In genomic region chr7:128309921-128310320, GRCh38 we compare ENCODE assay signal across 22 cellular contexts. TPM values are rescaled to one million over a fixed set of nuclear protein-coding genes. Genes with fewer than 3 reads are reported as not detected.
DNase-seq lines count a peak whose midpoint lies in the region; ATAC-seq, FAIRE-seq and TF ChIP-seq lines count a peak whose summit lies in the region.
"Had no signal": no experiment of that assay in that cellular context is flagged by ENCODE, and none has a peak within 500 bp of the region (broad histone marks: within the 10 kb centered on the region; RNA-seq: fewer than 3 reads in every experiment).

No MANE protein-coding gene starts in this region.

- TF ChIP-seq CTCF in HepG2 (CRISPR knock-in tag; IDR thresholded peaks at IDR 0.05) (no peak), right lobe of liver (IDR thresholded peaks at IDR 0.05) (no peak)

- no peak overlapping the region for H4K91ac ChIP-seq in neuronal stem cell (ENCODE audit: low read depth, low read length, poor library complexity)

- no peaks in the 10 kb centered on the region for H3K4me1 Mint-ChIP-seq in activated T-helper 17 cell treated with anti-CD3 and anti-CD28 coated beads, Interleukin-2, amount 50 U/mL, for 72 hours
- H3K4me1 Mint-ChIP-seq: B cell had no signal

- TF ChIP-seq RAD21 in HepG2 (CRISPR knock-in tag; IDR thresholded peaks at IDR 0.05), result no peak

- no peak overlapping the region for H3K18ac ChIP-seq in neuronal stem cell (ENCODE audit: low read length)

- no peak overlapping the region for H2BK15ac ChIP-seq in neuronal stem cell (ENCODE audit: low read length)

- peak overlapping the region; percentile 2 for H3K27ac Mint-ChIP-seq in activated T-helper 17 cell treated with anti-CD3 and anti-CD28 coated beads, Interleukin-2, amount 50 U/mL, for 72 hours
- H3K27ac Mint-ChIP-seq: B cell; CD8-positive, alpha-beta T cell; HFFc6 had no signal

- in situ Hi-C loops in HepG2 (cut with HindIII; ENCODE audit: extremely low pct_ligation_motif_present, low pct_unique_long_range_greater_than_20kb), result no loop called here

- TF ChIP-seq POLR2A in HepG2 (IDR thresholded peaks at IDR 0.05; ENCODE audit: insufficient read depth in 1 of 2, low read depth in 2 of 2, low read length in 2 of 2) (no peak), right lobe of liver (IDR thresholded peaks at IDR 0.05) (no peak)

- H3K4me3 ChIP-seq in HepG2 (replicated peaks in 1 of 3; ENCODE audit: insufficient read depth in 1 of 3, low read depth in 2 of 3, low read length in 3 of 3) (no peak overlapping the region), right lobe of liver (no peak overlapping the region), neuronal stem cell (ENCODE audit: low read length in 2 of 2) (no peak overlapping the region)

- CTCF ChIA-PET in HepG2 (lab: Yijun Ruan, JAX; ENCODE audit: low intra/inter-chr PET ratio, low total read pairs), result no interaction called here

- DNase-seq in HepG2 (ENCODE audit: low spot score), result no peak
- DNase-seq in right lobe of liver, result no peak
- peak; percentile 27 for DNase-seq in neuronal stem cell (ENCODE audit: low spot score)
- no peak for DNase-seq in germinal center (ENCODE audit: low spot score)
- no peak for DNase-seq in hypothalamus (lab: John Stamatoyannopoulos, UW)
- no peak for DNase-seq in GM03348 (ENCODE audit: low spot score)
- DNase-seq: CD8-positive, alpha-beta T cell; COR-L47; DMS153; DMS79 treated with DMSO at 0.1 percent for 48 hours; EL; HCEC 1CT; HFFc6 had no signal

- H3K27ac ChIP-seq in HepG2 (ENCODE audit: extremely low read length, insufficient read depth, low read length) (peak overlapping the region; percentile 60), right lobe of liver (no peak overlapping the region), neuronal stem cell (replicated peaks; ENCODE audit: low read length) (peak overlapping the region; percentile 50)
- H3K27ac ChIP-seq: C4-2B had no signal

- ATAC-seq in HepG2, result peak; percentile 49; the same call in 2 of the 3 replicates
- no peak for ATAC-seq in right lobe of liver
- ATAC-seq in activated T-helper 17 cell treated with anti-CD3 and anti-CD28 coated beads, Interleukin-2, amount 50 U/mL, for 72 hours (replicated peaks), result no peak
- ATAC-seq: CD8-positive, alpha-beta T cell had no signal

- no peak overlapping the region for H2BK12ac ChIP-seq in neuronal stem cell (ENCODE audit: low read length)

- H3K79me1 ChIP-seq in neuronal stem cell (ENCODE audit: low read depth, low read length), result no peaks in the 10 kb centered on the region

- H3K9me3 Mint-ChIP-seq in activated T-helper 17 cell treated with anti-CD3 and anti-CD28 coated beads, Interleukin-2, amount 50 U/mL, for 72 hours, result no peaks in the 10 kb centered on the region
- H3K9me3 Mint-ChIP-seq: CD8-positive, alpha-beta T cell; HFFc6 had no signal

- H3K4ac ChIP-seq in neuronal stem cell (ENCODE audit: low read length), result no peak overlapping the region

- H2BK120ac ChIP-seq in neuronal stem cell (ENCODE audit: low read depth, low read length), result no peak overlapping the region

- H4K20me1 ChIP-seq in HepG2 (ENCODE audit: insufficient read depth, low read length), result no peaks in the 10 kb centered on the region

- no peak for TF ChIP-seq EP300 in HepG2 (IDR thresholded peaks at IDR 0.05; ENCODE audit: low read depth in 2 of 2, low read length in 2 of 2)
- TF ChIP-seq EP300 in HepG2 (CRISPR knock-in tag; IDR thresholded peaks at IDR 0.05; ENCODE audit: borderline replicate concordance), result no peak

- intact Hi-C loops in HepG2 (cut with micrococcal nuclease; ENCODE audit: unreplicated experiment) (no loop called here), right lobe of liver (cut with DNase I) (no loop called here)

- no TSS peak for BruUV-seq in HepG2 (replicated peaks; lab: Mats Ljungman, UMichigan)

- no peak overlapping the region for H3K23ac ChIP-seq in neuronal stem cell (ENCODE audit: low read depth, low read length, poor library complexity)

- 98% methylated on average over 5 of the region's 5 CpGs for WGBS in HepG2 (ENCODE audit: low lambda C conversion rate)
- 82% methylated on average over 4 of the region's 5 CpGs for WGBS in right lobe of liver (ENCODE audit: insufficient coverage, low coverage, low lambda C conversion rate, missing lambda C conversion rate)
- WGBS in neuronal stem cell (ENCODE audit: extremely low coverage in 2 of 2, insufficient read length in 2 of 2, insufficient replicate concordance in 1 of 2), 2 donors, result no CpG with 5 or more reads among the region's 5 CpGs

- H2AFZ ChIP-seq in HepG2 (ENCODE audit: low read length), result no peak overlapping the region
- H2AFZ ChIP-seq in neuronal stem cell (ENCODE audit: low read length), result no peak overlapping the region

- POLR2A ChIA-PET in HepG2 (lab: Yijun Ruan, JAX), result interaction anchor here (1.0 kb wide), 2 partner anchors 8 to 10 kb away, joined by 3 to 4 read pairs; no protein-coding TSS in a partner anchor

- H3K27me3 ChIP-seq in HepG2 (ENCODE audit: control insufficient read depth in 1 of 2, insufficient read depth in 2 of 2, low read length in 2 of 2) (no peaks in the 10 kb centered on the region), right lobe of liver (no peaks in the 10 kb centered on the region), neuronal stem cell (ENCODE audit: control insufficient read depth in 3 of 3, insufficient read depth in 3 of 3, low read depth in 1 of 3, low read length in 3 of 3) (no peaks in the 10 kb centered on the region)

- H3K9me3 ChIP-seq in HepG2 (ENCODE audit: low read length) (no peaks in the 10 kb centered on the region), right lobe of liver (no peaks in the 10 kb centered on the region), neuronal stem cell (replicated peaks in 1 of 2; ENCODE audit: control insufficient read depth in 2 of 2, insufficient read depth in 1 of 2, low read depth in 1 of 2, low read length in 2 of 2) (no peaks in the 10 kb centered on the region)

- H4K8ac ChIP-seq in neuronal stem cell (ENCODE audit: low read depth, low read length), result no peak overlapping the region

- H2AK5ac ChIP-seq in neuronal stem cell (ENCODE audit: low read depth, low read length), result no peak overlapping the region

- no peak for FAIRE-seq in HepG2 (lab: Jason Lieb, UNC)
- FAIRE-seq: A204.1, D721Med, G401.6, GM12892, H1, HTR-8/SVneo had no signal

- H3K4me2 ChIP-seq in HepG2 (ENCODE audit: low read depth, low read length) (peak overlapping the region; percentile 10; the same call in 1 of the 2 replicates), neuronal stem cell (ENCODE audit: insufficient read depth, low read length, poor library complexity, severe bottlenecking) (no peak overlapping the region)

- H3K36me3 ChIP-seq in HepG2 (replicated peaks in 1 of 2; ENCODE audit: control insufficient read depth in 1 of 2, insufficient read depth in 2 of 2, low read length in 2 of 2) (peaks cover 21 to 57% of the 10 kb centered on the region in 2 experiments), right lobe of liver (peaks cover 0 to 68% (median 10%) of the 10 kb centered on the region in 4 donors), neuronal stem cell (replicated peaks in 1 of 2; ENCODE audit: control insufficient read depth in 2 of 2, insufficient read depth in 2 of 2, low read length in 2 of 2) (peaks cover 41 to 96% of the 10 kb centered on the region in 2 donors)

- peaks cover 94% of the 10 kb centered on the region for H3K36me3 Mint-ChIP-seq in activated T-helper 17 cell treated with anti-CD3 and anti-CD28 coated beads, Interleukin-2, amount 50 U/mL, for 72 hours (ENCODE audit: low read depth)

- H3K4me3 Mint-ChIP-seq in activated T-helper 17 cell treated with anti-CD3 and anti-CD28 coated beads, Interleukin-2, amount 50 U/mL, for 72 hours, result no peak overlapping the region
- H3K4me3 Mint-ChIP-seq: B cell; CD8-positive, alpha-beta T cell; HFFc6 had no signal

- no peak overlapping the region for H3K14ac ChIP-seq in neuronal stem cell (ENCODE audit: low read length)

- H3K4me1 ChIP-seq in HepG2 (ENCODE audit: insufficient read depth, low read length) (peaks cover 41% of the 10 kb centered on the region), right lobe of liver (no peaks in the 10 kb centered on the region), neuronal stem cell (ENCODE audit: control insufficient read depth in 2 of 2, insufficient read depth in 1 of 2, low read depth in 1 of 2, low read length in 2 of 2) (peaks cover 3 to 9% of the 10 kb centered on the region in 2 donors)

- H2BK5ac ChIP-seq in neuronal stem cell (ENCODE audit: low read length), result no peak overlapping the region

- H3K79me2 ChIP-seq in HepG2 (ENCODE audit: insufficient read depth, low read length), result no peaks in the 10 kb centered on the region

- no peak overlapping the region for H3K9ac ChIP-seq in HepG2 (ENCODE audit: insufficient read depth, low read depth, low read length)
- no peak overlapping the region for H3K9ac ChIP-seq in neuronal stem cell (ENCODE audit: low read depth, low read length, poor library complexity)

- H3K27me3 Mint-ChIP-seq in activated T-helper 17 cell treated with anti-CD3 and anti-CD28 coated beads, Interleukin-2, amount 50 U/mL, for 72 hours, result no peaks in the 10 kb centered on the region
- H3K27me3 Mint-ChIP-seq: B cell had no signal

RNA-seq across cellular contexts. Expression of gene RBM28, which starts 33.8 kb away (rescaled TPM):
- total RNA-seq in HepG2 (2016; rRNA removed; fragmentation: Illumina TruSeq; extraction: Trizol), result 49.0 and 61.2 TPM in 2 replicates
- total RNA-seq in HepG2 (2016; cell fraction: cytosol; rRNA removed; fragmentation: Illumina TruSeq; extraction: Trizol; ENCODE audit: low read depth), result 7.3 and 8.4 TPM in 2 replicates
- total RNA-seq in HepG2 (2016; cell fraction: insoluble cytoplasmic fraction; rRNA removed; fragmentation: Illumina TruSeq; extraction: Trizol), result 50.4 and 59.7 TPM in 2 replicates
- total RNA-seq in HepG2 (2016; cell fraction: membrane; rRNA removed; fragmentation: Illumina TruSeq; extraction: Trizol), result 6.4 and 9.5 TPM in 2 replicates
- total RNA-seq in HepG2 (2016; cell fraction: nucleus; rRNA removed; fragmentation: Illumina TruSeq; extraction: Trizol), result 41.5 and 46.2 TPM in 2 replicates
- 20.3 and 20.5 TPM in 2 replicates for polyA plus RNA-seq in HepG2 (2011; rRNA removed)
- polyA plus RNA-seq in HepG2 (2011; cell fraction: cytosol; rRNA removed), result 10.7 and 11.3 TPM in 2 replicates
- 43.8 and 49.7 TPM in 2 replicates for polyA plus RNA-seq in HepG2 (2011; cell fraction: nucleus; rRNA removed)
- 33.1 and 42.8 TPM in 2 replicates for polyA plus RNA-seq in HepG2 (2012)
- polyA plus RNA-seq in HepG2 (2016; cell fraction: cytosol; fragmentation: Illumina TruSeq; extraction: Trizol; ENCODE audit: low read depth), result 1.6 and 1.9 TPM in 2 replicates
- polyA plus RNA-seq in HepG2 (2016; cell fraction: insoluble cytoplasmic fraction; fragmentation: Illumina TruSeq; extraction: Trizol; ENCODE audit: low read depth), result 54.9 and 57.4 TPM in 2 replicates
- 3.8 and 5.7 TPM in 2 replicates for polyA plus RNA-seq in HepG2 (2016; cell fraction: membrane; fragmentation: Illumina TruSeq; extraction: Trizol; ENCODE audit: low read depth)
- 82.8 and 85.5 TPM in 2 replicates for polyA plus RNA-seq in HepG2 (2016; cell fraction: nucleus; fragmentation: Illumina TruSeq; extraction: Trizol; ENCODE audit: insufficient read depth, low read depth)
- polyA minus RNA-seq in HepG2 (2011; rRNA and poly(A)+ RNA removed; ENCODE audit: low replicate concordance), result 8.3 and 17.5 TPM in 2 replicates
- 9.8 and 11.3 TPM in 2 replicates for polyA minus RNA-seq in HepG2 (2011; cell fraction: cytosol; rRNA and poly(A)+ RNA removed)
- 21.2 and 29.0 TPM in 2 replicates for polyA minus RNA-seq in HepG2 (2011; cell fraction: nucleus; rRNA and poly(A)+ RNA removed)
- total RNA-seq in right lobe of liver, result 10 to 100 TPM in 5 of 6 experiments, 1 to 10 TPM in 1; 9.0 to 17.4 (median 11.1) TPM
- 10 to 100 TPM; 30.4 to 46.6 TPM for total RNA-seq in activated T-helper 17 cell treated with anti-CD3 and anti-CD28 coated beads, Interleukin-2, amount 50 U/mL, for 72 hours
- 28.9 TPM for polyA plus RNA-seq in neuronal stem cell (2013, experiment 1 of 2)
- polyA plus RNA-seq in neuronal stem cell (2013, experiment 2 of 2), result 28.7 TPM

RNA-seq across cellular contexts. Expression of gene PRRT4, which starts 51.6 kb away (rescaled TPM):
- not detected in 2 replicates for total RNA-seq in HepG2 (2016; rRNA removed; fragmentation: Illumina TruSeq; extraction: Trizol)
- not detected in 2 replicates for total RNA-seq in HepG2 (2016; cell fraction: cytosol; rRNA removed; fragmentation: Illumina TruSeq; extraction: Trizol; ENCODE audit: low read depth)
- total RNA-seq in HepG2 (2016; cell fraction: insoluble cytoplasmic fraction; rRNA removed; fragmentation: Illumina TruSeq; extraction: Trizol), result not detected in 2 replicates
- not detected in 2 replicates for total RNA-seq in HepG2 (2016; cell fraction: membrane; rRNA removed; fragmentation: Illumina TruSeq; extraction: Trizol)
- not detected in 2 replicates for total RNA-seq in HepG2 (2016; cell fraction: nucleus; rRNA removed; fragmentation: Illumina TruSeq; extraction: Trizol)
- not detected in 2 replicates for polyA plus RNA-seq in HepG2 (2011; rRNA removed)
- not detected in 2 replicates for polyA plus RNA-seq in HepG2 (2011; cell fraction: cytosol; rRNA removed)
- polyA plus RNA-seq in HepG2 (2011; cell fraction: nucleus; rRNA removed), result 0.06 TPM in 1 of 2 replicates, not detected in the other
- 0.07 TPM in 1 of 2 replicates, not detected in the other for polyA plus RNA-seq in HepG2 (2012)
- polyA plus RNA-seq in HepG2 (2016; cell fraction: cytosol; fragmentation: Illumina TruSeq; extraction: Trizol; ENCODE audit: low read depth), result not detected in 2 replicates
- not detected in 2 replicates for polyA plus RNA-seq in HepG2 (2016; cell fraction: insoluble cytoplasmic fraction; fragmentation: Illumina TruSeq; extraction: Trizol; ENCODE audit: low read depth)
- polyA plus RNA-seq in HepG2 (2016; cell fraction: membrane; fragmentation: Illumina TruSeq; extraction: Trizol; ENCODE audit: low read depth), result not detected in 2 replicates
- polyA plus RNA-seq in HepG2 (2016; cell fraction: nucleus; fragmentation: Illumina TruSeq; extraction: Trizol; ENCODE audit: insufficient read depth, low read depth), result not detected in 2 replicates
- polyA minus RNA-seq in HepG2 (2011; rRNA and poly(A)+ RNA removed; ENCODE audit: low replicate concordance), result not detected in 2 replicates
- not detected in 2 replicates for polyA minus RNA-seq in HepG2 (2011; cell fraction: cytosol; rRNA and poly(A)+ RNA removed)
- not detected in 2 replicates for polyA minus RNA-seq in HepG2 (2011; cell fraction: nucleus; rRNA and poly(A)+ RNA removed)
- total RNA-seq in right lobe of liver, result under 1 TPM in 4 of 6 experiments, not detected in 2; 0.11 to 0.32 (median 0.18) TPM
- under 1 TPM; 0.13 to 0.45 TPM for total RNA-seq in activated T-helper 17 cell treated with anti-CD3 and anti-CD28 coated beads, Interleukin-2, amount 50 U/mL, for 72 hours
- polyA plus RNA-seq in neuronal stem cell (2013, experiment 1 of 2), result 1.2 TPM
- 1.4 TPM for polyA plus RNA-seq in neuronal stem cell (2013, experiment 2 of 2)
- total RNA-seq: HFFc6 had no signal

Comparison
In these comparisons a context has a peak if more than half of its experiments do, and no peak if none do; other contexts are left out.
1. H3K27ac ChIP-seq: peak in HepG2 (single experiment) and neuronal stem cell (single experiment); none in right lobe of liver (0 of 3).